8 cellular contexts compared by ENCODE assay signal in the genomic region with DNA sequence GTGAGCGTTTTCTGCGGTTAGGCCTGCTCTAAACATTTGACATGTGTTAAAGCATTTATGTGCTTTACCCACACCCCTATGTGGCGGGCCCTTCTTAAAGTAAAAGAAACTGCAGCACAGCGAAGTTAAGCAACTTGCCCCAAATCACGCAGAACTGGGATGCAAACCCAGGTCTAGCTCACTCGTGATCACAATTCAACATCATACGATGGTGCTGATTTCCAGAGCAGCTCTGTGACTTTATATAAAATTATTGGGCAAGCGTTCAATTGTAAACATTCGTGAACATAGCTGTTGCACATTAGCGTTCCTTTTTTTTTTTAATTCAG. TPM values are rescaled to one million over a fixed set of nuclear protein-coding genes. Genes with fewer than 3 reads are reported as not detected.
A peak's percentile ranks its signal among the peaks of the same experiment; 100 is the strongest.
DNase-seq lines count a peak whose midpoint lies in the region; ATAC-seq, FAIRE-seq and TF ChIP-seq lines count a peak whose summit lies in the region.

No MANE protein-coding gene starts in this region.

- H3K9me3 ChIP-seq in vagina = no peaks in the 10 kb centered on the region

- H3K27me3 ChIP-seq in bronchial epithelial cell (ENCODE audit: control insufficient read depth, insufficient read depth, low read length) = no peaks in the 10 kb centered on the region
- H3K27me3 ChIP-seq in vagina = no peaks in the 10 kb centered on the region

- peak overlapping the region; percentile 72 for H3K27ac Mint-ChIP-seq in memory B cell

- no peaks in the 10 kb centered on the region for H3K27me3 Mint-ChIP-seq in memory B cell

- peaks cover 6% of the 10 kb centered on the region for H3K4me1 Mint-ChIP-seq in memory B cell

- peak overlapping the region; percentile 58 for H3K4me3 ChIP-seq in bronchial epithelial cell (ENCODE audit: low read depth, low read length)
- peak overlapping the region; percentile 43 to 65 for H3K4me3 ChIP-seq in vagina

- no peaks in the 10 kb centered on the region for H3K9me3 Mint-ChIP-seq in memory B cell

- H3K36me3 ChIP-seq in bronchial epithelial cell (ENCODE audit: control insufficient read depth, insufficient read depth, low read length) (no peaks in the 10 kb centered on the region), vagina (no peaks in the 10 kb centered on the region)

- peak overlapping the region; percentile 97 for H3K27ac ChIP-seq in vagina

- DNase-seq in Right ventricle myocardium inferior (ENCODE audit: missing footprints) (no peak), cardiac septum (ENCODE audit: low spot score) (no peak), bronchial epithelial cell (ENCODE audit: low read depth) (no peak), memory B cell (ENCODE audit: low spot score in 2 of 2) (no peak), vagina (ENCODE audit: extremely low spot score in 2 of 2) (no peak), COR-L47 (lab: John Stamatoyannopoulos, UW) (no peak), RPMI8226 (no peak)

- peak; percentile 17 for ATAC-seq in Right ventricle myocardium inferior
- no peak for ATAC-seq in memory B cell (ENCODE audit: low read depth)
- no peak for ATAC-seq in HG03342 (IDR thresholded peaks at IDR 0.05; ENCODE audit: unreplicated experiment)

- intact Hi-C loops in Right ventricle myocardium inferior (cut with DNase I) (loop anchor here (5.0 to 10.0 kb wide), 4 partner anchors 85 to 958 kb away; a partner anchor contains a TSS), cardiac septum (cut with DNase I) (loop anchor here (5.0 to 10.0 kb wide), 5 partner anchors 85 to 958 kb away; a partner anchor contains a TSS), vagina (cut with DNase I) (loop anchor here (2.0 to 10.0 kb wide), 3 partner anchors 84 to 698 kb away; a partner anchor contains a TSS)

- FAIRE-seq in bronchial epithelial cell (lab: Jason Lieb, UNC) = peak; percentile 72

- peak overlapping the region; percentile 87 for H3K4me3 Mint-ChIP-seq in memory B cell

- H3K36me3 Mint-ChIP-seq in memory B cell = peaks cover under 1% of the 10 kb centered on the region

- peaks cover 9% of the 10 kb centered on the region for H3K4me1 ChIP-seq in vagina

- no peak for TF ChIP-seq POLR2A in vagina (IDR thresholded peaks at IDR 0.05)

- no peak for TF ChIP-seq CTCF in bronchial epithelial cell (IDR thresholded peaks at IDR 0.05; ENCODE audit: insufficient read depth, low read length, severe bottlenecking)
- TF ChIP-seq CTCF in vagina (IDR thresholded peaks at IDR 0.05) = peak in 1 of 3 experiments; percentile 5

RNA-seq across cellular contexts. Expression of a gene that starts 0.7 kb away (rescaled TPM):
- 3.0 TPM for total RNA-seq in Right ventricle myocardium inferior
- 2.7 TPM for total RNA-seq in cardiac septum
- total RNA-seq in bronchial epithelial cell = 1.6 and 2.2 TPM in 2 replicates
- 1.2 TPM for total RNA-seq in vagina

RNA-seq across cellular contexts. Expression of a gene that starts 27.4 kb away (rescaled TPM):
- not detected for total RNA-seq in Right ventricle myocardium inferior
- total RNA-seq in cardiac septum = not detected
- 0.26 TPM in 2 replicates for total RNA-seq in bronchial epithelial cell
- total RNA-seq in vagina = 1.7 TPM

RNA-seq across cellular contexts. Expression of a gene that starts 35.5 kb away (rescaled TPM):
- not detected for total RNA-seq in Right ventricle myocardium inferior
- not detected for total RNA-seq in cardiac septum
- total RNA-seq in bronchial epithelial cell = not detected in 2 replicates
- total RNA-seq in vagina = not detected
